14 cellular contexts compared by ENCODE assay signal in genomic region chr16:13332713-13333255, GRCh38.
A peak's percentile ranks its signal among the peaks of the same experiment; 100 is the strongest.
DNase-seq lines count a peak whose midpoint lies in the region; ATAC-seq and TF ChIP-seq lines count a peak whose summit lies in the region.
"Had no signal": no experiment of that assay in that cellular context is flagged by ENCODE, and none has a peak within 500 bp of the region (broad histone marks: within the 10 kb centered on the region; RNA-seq: fewer than 3 reads in every experiment).

No MANE protein-coding gene starts in this region.

- intact Hi-C loops in upper lobe of right lung (cut with DNase I), result no loop called here

- H3K36me3 Mint-ChIP-seq in WTC11 (peaks cover 14% of the 10 kb centered on the region), nephron (ENCODE audit: low read depth) (no peaks in the 10 kb centered on the region)
- H3K36me3 Mint-ChIP-seq: CD4-positive, alpha-beta memory T cell had no signal

- no peaks in the 10 kb centered on the region; the same call in 1 of the 2 replicates for H3K9me3 ChIP-seq in BE2C
- no peaks in the 10 kb centered on the region for H3K9me3 ChIP-seq in upper lobe of right lung

- H3K27me3 Mint-ChIP-seq in WTC11 (ENCODE audit: low read depth), result no peaks in the 10 kb centered on the region; the same call in 1 of the 2 replicates
- peaks cover 4% of the 10 kb centered on the region for H3K27me3 Mint-ChIP-seq in nephron (ENCODE audit: low read depth)
- H3K27me3 Mint-ChIP-seq: B cell; CD4-positive, alpha-beta memory T cell; T-helper 17 cell had no signal

- peak overlapping the region; percentile 52; the same call in 1 of the 2 replicates for H3K27ac Mint-ChIP-seq in WTC11
- peak overlapping the region in 2 of 3 experiments; percentile 13 to 71 for H3K27ac Mint-ChIP-seq in nephron
- H3K27ac Mint-ChIP-seq: B cell; CD4-positive, alpha-beta memory T cell; T-helper 17 cell had no signal

- POLR2A ChIA-PET in WTC11 (lab: Charles Lee), result interaction anchor here (1.3 kb wide), 1 partner anchor 17 kb away, joined by 4 read pairs; no protein-coding TSS in a partner anchor

- H3K4me3 Mint-ChIP-seq in WTC11 (peak overlapping the region; percentile 14; the same call in 1 of the 2 replicates), nephron (no peak overlapping the region)
- H3K4me3 Mint-ChIP-seq: B cell; CD4-positive, alpha-beta memory T cell; T-helper 17 cell had no signal

- no peak for DNase-seq in GM10266 (ENCODE audit: extremely low spot score)
- DNase-seq in NCI-H2029 (lab: John Stamatoyannopoulos, UW), result peak; percentile 46
- peak; percentile 38 for DNase-seq in WTC11 (ENCODE audit: low spot score)
- DNase-seq in BE2C, result no peak
- DNase-seq in ureter (ENCODE audit: low spot score), result no peak
- DNase-seq in upper lobe of right lung, result no peak
- DNase-seq: CD4-positive, alpha-beta memory T cell; KBM-7; NCI-H1930; SHP77 treated with DMSO at 0.1 percent for 48 hours; T-helper 17 cell had no signal

- H3K27me3 ChIP-seq in BE2C (no peaks in the 10 kb centered on the region), upper lobe of right lung (no peaks in the 10 kb centered on the region)

- H3K4me1 ChIP-seq in BE2C (no peaks in the 10 kb centered on the region), upper lobe of right lung (no peaks in the 10 kb centered on the region)

- peaks cover 53% of the 10 kb centered on the region for H3K4me1 Mint-ChIP-seq in WTC11
- peaks cover 8% of the 10 kb centered on the region for H3K4me1 Mint-ChIP-seq in nephron
- H3K4me1 Mint-ChIP-seq: B cell; CD4-positive, alpha-beta memory T cell; T-helper 17 cell had no signal

- H3K9me3 Mint-ChIP-seq in WTC11, result peaks cover 31% of the 10 kb centered on the region
- H3K9me3 Mint-ChIP-seq in nephron, result no peaks in the 10 kb centered on the region

- no peak overlapping the region for H3K27ac ChIP-seq in upper lobe of right lung

- ATAC-seq in WTC11 (peak; percentile 91), upper lobe of right lung (no peak)
- ATAC-seq: HCT116, T-helper 17 cell had no signal

- H3K4me3 ChIP-seq in BE2C (ENCODE audit: low read depth, low read length) (no peak overlapping the region), upper lobe of right lung (no peak overlapping the region)

- CTCF ChIA-PET in WTC11 (lab: Charles Lee), result interaction anchor here (0.8 to 1.5 kb wide), 10 partner anchors 9 to 587 kb away, joined by 3 to 5 read pairs (median 3); partner anchors contain the start of gene ERCC4

- H3K36me3 ChIP-seq in BE2C (no peaks in the 10 kb centered on the region), upper lobe of right lung (no peaks in the 10 kb centered on the region)

- TF ChIP-seq CTCF in GM10266 (IDR thresholded peaks at IDR 0.05; ENCODE audit: control insufficient read depth, insufficient read depth, low read depth, missing control alignments), result peak; percentile 4
- no peak for TF ChIP-seq CTCF in WTC11 (IDR thresholded peaks at IDR 0.05)
- TF ChIP-seq CTCF in nephron (IDR thresholded peaks at IDR 0.05; ENCODE audit: unreplicated experiment in 3 of 3), result no peak
- TF ChIP-seq CTCF in BE2C (IDR thresholded peaks at IDR 0.05; ENCODE audit: low read depth, low read length), result no peak
- no peak for TF ChIP-seq CTCF in upper lobe of right lung (IDR thresholded peaks at IDR 0.05)

TF ChIP-seq in WTC11, 78 proteins besides CTCF, POLR2A, EP300 and RAD21 (continues in another document):
- TF ChIP-seq PREB (CRISPR knock-in tag; IDR thresholded peaks at IDR 0.05; ENCODE audit: borderline replicate concordance), result no peak
- no peak for TF ChIP-seq ZNF317 (CRISPR knock-in tag; IDR thresholded peaks at IDR 0.05; ENCODE audit: borderline replicate concordance, low read depth)
- 0 out of 2 replicates have a peak, but pooled peaks have one; percentile 24 for TF ChIP-seq SP1 (CRISPR knock-in tag; conservative IDR thresholded peaks at IDR 0.05)
- no peak for TF ChIP-seq CBFB (CRISPR knock-in tag; IDR thresholded peaks at IDR 0.05; ENCODE audit: low read depth)
- no peak for TF ChIP-seq ZBTB21 (CRISPR knock-in tag; IDR thresholded peaks at IDR 0.05; ENCODE audit: borderline replicate concordance)
- peak; percentile 7; the same call in 1 of the 2 replicates for TF ChIP-seq ZNF396 (CRISPR knock-in tag; IDR thresholded peaks at IDR 0.05; ENCODE audit: borderline replicate concordance)
- no peak for TF ChIP-seq ZNF512 (CRISPR knock-in tag; IDR thresholded peaks at IDR 0.05; ENCODE audit: borderline replicate concordance)
- no peak for TF ChIP-seq FOXP4 (CRISPR knock-in tag; IDR thresholded peaks at IDR 0.05)
- no peak for TF ChIP-seq ERG (CRISPR knock-in tag; IDR thresholded peaks at IDR 0.05)
- peak; percentile 29; the same call in 1 of the 2 replicates for TF ChIP-seq ZNF423 (CRISPR knock-in tag; IDR thresholded peaks at IDR 0.05)
- no peak for TF ChIP-seq ATF3 (CRISPR knock-in tag; conservative IDR thresholded peaks at IDR 0.05)
- no peak for TF ChIP-seq USF1 (CRISPR knock-in tag; IDR thresholded peaks at IDR 0.05)
- no peak for TF ChIP-seq ATF6 (CRISPR knock-in tag; IDR thresholded peaks at IDR 0.05)
- TF ChIP-seq ELF4 (CRISPR knock-in tag; IDR thresholded peaks at IDR 0.05; ENCODE audit: low read depth), result no peak

Comparison
In these comparisons a context has a peak if more than half of its experiments do, and no peak if none do; other contexts are left out.
1. DNase-seq: peak in NCI-H2029 (single experiment) and WTC11 (single experiment); none in GM10266 (single experiment), BE2C (single experiment), ureter (single experiment) and upper lobe of right lung (single experiment).